ENCODE assay signal across 1 cellular context in the genomic region with DNA sequence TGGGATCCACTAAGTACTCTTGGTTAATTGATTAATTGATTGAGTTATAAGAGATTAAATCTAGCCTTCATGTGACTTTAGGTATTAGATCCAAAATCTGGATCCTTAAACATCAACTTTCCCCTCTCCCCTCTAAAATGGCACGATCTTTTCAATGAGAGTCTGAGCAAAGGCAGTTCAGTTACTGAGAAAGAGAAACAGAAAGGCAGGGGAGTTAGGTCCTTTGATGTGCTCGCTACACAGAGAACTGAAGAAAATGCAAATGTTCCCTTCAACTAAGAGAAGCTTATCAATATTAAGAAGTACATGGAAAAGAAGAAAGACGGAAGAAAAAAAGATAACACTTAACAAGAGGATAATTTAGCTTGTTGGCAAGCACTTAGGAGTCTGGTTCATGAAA.
TF ChIP-seq lines count a peak whose summit lies in the region.

No MANE protein-coding gene starts in this region.

TF ChIP-seq in GM23338, 12 proteins besides CTCF, POLR2A, EP300 and RAD21:
- TF ChIP-seq, protein P1, sequence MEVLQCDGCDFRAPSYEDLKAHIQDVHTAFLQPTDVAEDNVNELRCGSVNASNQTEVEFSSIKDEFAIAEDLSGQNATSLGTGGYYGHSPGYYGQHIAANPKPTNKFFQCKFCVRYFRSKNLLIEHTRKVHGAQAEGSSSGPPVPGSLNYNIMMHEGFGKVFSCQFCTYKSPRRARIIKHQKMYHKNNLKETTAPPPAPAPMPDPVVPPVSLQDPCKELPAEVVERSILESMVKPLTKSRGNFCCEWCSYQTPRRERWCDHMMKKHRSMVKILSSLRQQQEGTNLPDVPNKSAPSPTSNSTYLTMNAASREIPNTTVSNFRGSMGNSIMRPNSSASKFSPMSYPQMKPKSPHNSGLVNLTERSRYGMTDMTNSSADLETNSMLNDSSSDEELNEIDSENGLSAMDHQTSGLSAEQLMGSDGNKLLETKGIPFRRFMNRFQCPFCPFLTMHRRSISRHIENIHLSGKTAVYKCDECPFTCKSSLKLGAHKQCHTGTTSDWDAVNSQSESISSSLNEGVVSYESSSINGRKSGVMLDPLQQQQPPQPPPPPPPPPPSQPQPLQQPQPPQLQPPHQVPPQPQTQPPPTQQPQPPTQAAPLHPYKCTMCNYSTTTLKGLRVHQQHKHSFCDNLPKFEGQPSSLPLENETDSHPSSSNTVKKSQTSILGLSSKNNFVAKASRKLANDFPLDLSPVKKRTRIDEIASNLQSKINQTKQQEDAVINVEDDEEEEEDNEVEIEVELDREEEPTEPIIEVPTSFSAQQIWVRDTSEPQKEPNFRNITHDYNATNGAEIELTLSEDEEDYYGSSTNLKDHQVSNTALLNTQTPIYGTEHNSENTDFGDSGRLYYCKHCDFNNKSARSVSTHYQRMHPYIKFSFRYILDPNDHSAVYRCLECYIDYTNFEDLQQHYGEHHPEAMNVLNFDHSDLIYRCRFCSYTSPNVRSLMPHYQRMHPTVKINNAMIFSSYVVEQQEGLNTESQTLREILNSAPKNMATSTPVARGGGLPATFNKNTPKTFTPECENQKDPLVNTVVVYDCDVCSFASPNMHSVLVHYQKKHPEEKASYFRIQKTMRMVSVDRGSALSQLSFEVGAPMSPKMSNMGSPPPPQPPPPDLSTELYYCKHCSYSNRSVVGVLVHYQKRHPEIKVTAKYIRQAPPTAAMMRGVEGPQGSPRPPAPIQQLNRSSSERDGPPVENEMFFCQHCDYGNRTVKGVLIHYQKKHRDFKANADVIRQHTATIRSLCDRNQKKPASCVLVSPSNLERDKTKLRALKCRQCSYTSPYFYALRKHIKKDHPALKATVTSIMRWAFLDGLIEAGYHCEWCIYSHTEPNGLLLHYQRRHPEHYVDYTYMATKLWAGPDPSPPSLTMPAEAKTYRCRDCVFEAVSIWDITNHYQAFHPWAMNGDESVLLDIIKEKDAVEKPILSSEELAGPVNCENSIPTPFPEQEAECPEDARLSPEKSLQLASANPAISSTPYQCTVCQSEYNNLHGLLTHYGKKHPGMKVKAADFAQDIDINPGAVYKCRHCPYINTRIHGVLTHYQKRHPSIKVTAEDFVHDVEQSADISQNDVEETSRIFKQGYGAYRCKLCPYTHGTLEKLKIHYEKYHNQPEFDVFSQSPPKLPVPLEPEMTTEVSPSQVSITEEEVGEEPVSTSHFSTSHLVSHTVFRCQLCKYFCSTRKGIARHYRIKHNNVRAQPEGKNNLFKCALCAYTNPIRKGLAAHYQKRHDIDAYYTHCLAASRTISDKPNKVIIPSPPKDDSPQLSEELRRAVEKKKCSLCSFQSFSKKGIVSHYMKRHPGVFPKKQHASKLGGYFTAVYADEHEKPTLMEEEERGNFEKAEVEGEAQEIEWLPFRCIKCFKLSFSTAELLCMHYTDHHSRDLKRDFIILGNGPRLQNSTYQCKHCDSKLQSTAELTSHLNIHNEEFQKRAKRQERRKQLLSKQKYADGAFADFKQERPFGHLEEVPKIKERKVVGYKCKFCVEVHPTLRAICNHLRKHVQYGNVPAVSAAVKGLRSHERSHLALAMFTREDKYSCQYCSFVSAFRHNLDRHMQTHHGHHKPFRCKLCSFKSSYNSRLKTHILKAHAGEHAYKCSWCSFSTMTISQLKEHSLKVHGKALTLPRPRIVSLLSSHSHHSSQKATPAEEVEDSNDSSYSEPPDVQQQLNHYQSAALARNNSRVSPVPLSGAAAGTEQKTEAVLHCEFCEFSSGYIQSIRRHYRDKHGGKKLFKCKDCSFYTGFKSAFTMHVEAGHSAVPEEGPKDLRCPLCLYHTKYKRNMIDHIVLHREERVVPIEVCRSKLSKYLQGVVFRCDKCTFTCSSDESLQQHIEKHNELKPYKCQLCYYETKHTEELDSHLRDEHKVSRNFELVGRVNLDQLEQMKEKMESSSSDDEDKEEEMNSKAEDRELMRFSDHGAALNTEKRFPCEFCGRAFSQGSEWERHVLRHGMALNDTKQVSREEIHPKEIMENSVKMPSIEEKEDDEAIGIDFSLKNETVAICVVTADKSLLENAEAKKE (CRISPR knock-in tag; IDR thresholded peaks at IDR 0.05): no peak
- TF ChIP-seq CREB1 (CRISPR knock-in tag; IDR thresholded peaks at IDR 0.05; ENCODE audit: low read depth) (no peak), EZH2 (IDR thresholded peaks at IDR 0.05; ENCODE audit: low read depth, unreplicated experiment) (no peak), ZNF331 (CRISPR knock-in tag; IDR thresholded peaks at IDR 0.05; ENCODE audit: low read depth) (no peak), NANOG (IDR thresholded peaks at IDR 0.05; ENCODE audit: borderline replicate concordance) (no peak), EZH2phosphoT487 (IDR thresholded peaks at IDR 0.05; ENCODE audit: unreplicated experiment) (no peak), POLR2AphosphoS5 (IDR thresholded peaks at IDR 0.05; ENCODE audit: low read depth) (no peak), JUNB (IDR thresholded peaks at IDR 0.05; ENCODE audit: unreplicated experiment) (no peak), STAT1 (IDR thresholded peaks at IDR 0.05; ENCODE audit: unreplicated experiment) (no peak), ZNF114 (CRISPR knock-in tag; IDR thresholded peaks at IDR 0.05) (no peak)
- TF ChIP-seq, protein P2, sequence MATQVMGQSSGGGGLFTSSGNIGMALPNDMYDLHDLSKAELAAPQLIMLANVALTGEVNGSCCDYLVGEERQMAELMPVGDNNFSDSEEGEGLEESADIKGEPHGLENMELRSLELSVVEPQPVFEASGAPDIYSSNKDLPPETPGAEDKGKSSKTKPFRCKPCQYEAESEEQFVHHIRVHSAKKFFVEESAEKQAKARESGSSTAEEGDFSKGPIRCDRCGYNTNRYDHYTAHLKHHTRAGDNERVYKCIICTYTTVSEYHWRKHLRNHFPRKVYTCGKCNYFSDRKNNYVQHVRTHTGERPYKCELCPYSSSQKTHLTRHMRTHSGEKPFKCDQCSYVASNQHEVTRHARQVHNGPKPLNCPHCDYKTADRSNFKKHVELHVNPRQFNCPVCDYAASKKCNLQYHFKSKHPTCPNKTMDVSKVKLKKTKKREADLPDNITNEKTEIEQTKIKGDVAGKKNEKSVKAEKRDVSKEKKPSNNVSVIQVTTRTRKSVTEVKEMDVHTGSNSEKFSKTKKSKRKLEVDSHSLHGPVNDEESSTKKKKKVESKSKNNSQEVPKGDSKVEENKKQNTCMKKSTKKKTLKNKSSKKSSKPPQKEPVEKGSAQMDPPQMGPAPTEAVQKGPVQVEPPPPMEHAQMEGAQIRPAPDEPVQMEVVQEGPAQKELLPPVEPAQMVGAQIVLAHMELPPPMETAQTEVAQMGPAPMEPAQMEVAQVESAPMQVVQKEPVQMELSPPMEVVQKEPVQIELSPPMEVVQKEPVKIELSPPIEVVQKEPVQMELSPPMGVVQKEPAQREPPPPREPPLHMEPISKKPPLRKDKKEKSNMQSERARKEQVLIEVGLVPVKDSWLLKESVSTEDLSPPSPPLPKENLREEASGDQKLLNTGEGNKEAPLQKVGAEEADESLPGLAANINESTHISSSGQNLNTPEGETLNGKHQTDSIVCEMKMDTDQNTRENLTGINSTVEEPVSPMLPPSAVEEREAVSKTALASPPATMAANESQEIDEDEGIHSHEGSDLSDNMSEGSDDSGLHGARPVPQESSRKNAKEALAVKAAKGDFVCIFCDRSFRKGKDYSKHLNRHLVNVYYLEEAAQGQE (IDR thresholded peaks at IDR 0.05; ENCODE audit: unreplicated experiment): no peak
- TF ChIP-seq, protein P3, sequence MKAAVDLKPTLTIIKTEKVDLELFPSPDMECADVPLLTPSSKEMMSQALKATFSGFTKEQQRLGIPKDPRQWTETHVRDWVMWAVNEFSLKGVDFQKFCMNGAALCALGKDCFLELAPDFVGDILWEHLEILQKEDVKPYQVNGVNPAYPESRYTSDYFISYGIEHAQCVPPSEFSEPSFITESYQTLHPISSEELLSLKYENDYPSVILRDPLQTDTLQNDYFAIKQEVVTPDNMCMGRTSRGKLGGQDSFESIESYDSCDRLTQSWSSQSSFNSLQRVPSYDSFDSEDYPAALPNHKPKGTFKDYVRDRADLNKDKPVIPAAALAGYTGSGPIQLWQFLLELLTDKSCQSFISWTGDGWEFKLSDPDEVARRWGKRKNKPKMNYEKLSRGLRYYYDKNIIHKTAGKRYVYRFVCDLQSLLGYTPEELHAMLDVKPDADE (IDR thresholded peaks at IDR 0.05): no peak
